ENCODE assay signal across 21 cellular contexts in the genomic region with DNA sequence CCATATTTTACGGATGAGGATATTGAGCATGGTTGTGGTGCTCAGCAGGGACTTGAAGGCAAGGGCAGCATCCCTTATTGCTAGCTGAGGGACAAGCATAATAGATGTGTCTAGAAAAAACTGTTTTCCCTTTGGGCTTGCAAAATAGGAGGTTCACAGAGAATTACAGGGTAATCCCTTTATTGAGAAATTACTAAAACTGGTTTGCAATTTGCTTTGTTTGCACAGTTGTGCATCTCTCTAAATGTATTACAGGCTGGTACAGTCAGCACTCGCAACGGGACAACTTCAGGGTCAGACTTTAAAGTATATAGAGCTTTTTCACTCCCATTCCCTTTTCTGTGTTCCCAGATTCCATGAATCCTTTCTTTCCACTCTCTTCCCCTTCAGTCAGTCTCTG. TPM values are rescaled to one million over a fixed set of nuclear protein-coding genes. Genes with fewer than 3 reads are reported as not detected.
A peak's percentile ranks its signal among the peaks of the same experiment; 100 is the strongest.
DNase-seq lines count a peak whose midpoint lies in the region; ATAC-seq, FAIRE-seq and TF ChIP-seq lines count a peak whose summit lies in the region.
"Had no signal": no experiment of that assay in that cellular context is flagged by ENCODE, and none has a peak within 500 bp of the region (broad histone marks: within the 10 kb centered on the region; RNA-seq: fewer than 3 reads in every experiment).

No MANE protein-coding gene starts in this region.

- peak overlapping the region; percentile 97 for H3K27ac Mint-ChIP-seq in HFFc6
- H3K27ac Mint-ChIP-seq: CD4-positive, CD25-positive, alpha-beta regulatory T cell had no signal

- no peak for FAIRE-seq in keratinocyte (lab: Jason Lieb, UNC)
- FAIRE-seq: HTR-8/SVneo had no signal

- H3K4me1 ChIP-seq in adipocyte (ENCODE audit: control insufficient read depth, insufficient read depth, low read length), result peaks cover 43% of the 10 kb centered on the region
- H3K4me1 ChIP-seq in keratinocyte (ENCODE audit: control insufficient read depth, extremely low read depth, insufficient read depth, low read length), result peaks cover 45% of the 10 kb centered on the region
- peaks cover 44% of the 10 kb centered on the region for H3K4me1 ChIP-seq in suprapubic skin
- no peaks in the 10 kb centered on the region for H3K4me1 ChIP-seq in upper lobe of left lung
- H3K4me1 ChIP-seq: HAP-1 had no signal

- no peaks in the 10 kb centered on the region for H3K36me3 ChIP-seq in adipocyte (ENCODE audit: control insufficient read depth, insufficient read depth, low read length, severe bottlenecking)
- no peaks in the 10 kb centered on the region for H3K36me3 ChIP-seq in keratinocyte (ENCODE audit: control insufficient read depth in 2 of 2, extremely low read depth in 1 of 2, insufficient read depth in 2 of 2, low read length in 2 of 2)
- no peaks in the 10 kb centered on the region for H3K36me3 ChIP-seq in suprapubic skin
- H3K36me3 ChIP-seq in upper lobe of left lung, result no peaks in the 10 kb centered on the region
- no peaks in the 10 kb centered on the region for H3K36me3 ChIP-seq in MG63
- H3K36me3 ChIP-seq: HAP-1 had no signal

- H3K9me1 ChIP-seq in keratinocyte (ENCODE audit: control insufficient read depth, extremely low read depth, insufficient read depth, low read length), result peaks cover 2% of the 10 kb centered on the region

- no peaks in the 10 kb centered on the region for H3K27me3 ChIP-seq in adipocyte (replicated peaks; ENCODE audit: control insufficient read depth, insufficient read depth, low read length)
- H3K27me3 ChIP-seq in keratinocyte (ENCODE audit: control insufficient read depth, extremely low read depth, insufficient read depth, low read length), result no peaks in the 10 kb centered on the region
- H3K27me3 ChIP-seq in suprapubic skin, result no peaks in the 10 kb centered on the region
- no peaks in the 10 kb centered on the region for H3K27me3 ChIP-seq in upper lobe of left lung
- H3K27me3 ChIP-seq in MG63, result no peaks in the 10 kb centered on the region

- peak overlapping the region; percentile 18 for H3K4me3 Mint-ChIP-seq in HFFc6
- H3K4me3 Mint-ChIP-seq: CD4-positive, CD25-positive, alpha-beta regulatory T cell had no signal

- dilution Hi-C loops in keratinocyte (cut with MboI; ENCODE audit: extremely low pct_ligation_motif_present, low sequenced_read_pairs), result no loop called here

- peaks cover 50% of the 10 kb centered on the region for H3K4me1 Mint-ChIP-seq in HFFc6 (ENCODE audit: low read depth)

- H3K9ac ChIP-seq in adipocyte (ENCODE audit: low read length), result no peak overlapping the region
- H3K9ac ChIP-seq in keratinocyte (ENCODE audit: control insufficient read depth, extremely low read depth, insufficient read depth, low read length), result no peak overlapping the region
- H3K9ac ChIP-seq: KMS-11 had no signal

- H3K4me2 ChIP-seq in keratinocyte (ENCODE audit: control insufficient read depth, extremely low read depth, insufficient read depth, low read depth, low read length), result no peak overlapping the region
- H3K4me2 ChIP-seq: KMS-11 had no signal

- H3K27me3 Mint-ChIP-seq in HFFc6 (ENCODE audit: insufficient read depth), result no peaks in the 10 kb centered on the region

- peaks cover 5% of the 10 kb centered on the region; the same call in 1 of the 2 replicates for H3K9me3 Mint-ChIP-seq in HFFc6

- ATAC-seq in upper lobe of left lung (ENCODE audit: low FRiP score in 2 of 2), result no peak
- no peak for ATAC-seq in HG03095 (IDR thresholded peaks at IDR 0.05; ENCODE audit: unreplicated experiment)
- ATAC-seq: GM12878 had no signal

- TF ChIP-seq CTCF in HFFc6 (IDR thresholded peaks at IDR 0.05) (no peak), keratinocyte (optimal IDR thresholded peaks at IDR 0.05 in 1 of 3, IDR thresholded peaks at IDR 0.05 in 1 of 3, conservative IDR thresholded peaks at IDR 0.05 in 1 of 3; ENCODE audit: extremely low read depth in 1 of 3, insufficient read depth in 2 of 3, low read length in 3 of 3) (no peak), suprapubic skin (IDR thresholded peaks at IDR 0.05) (no peak), upper lobe of left lung (IDR thresholded peaks at IDR 0.05) (no peak)

- no peaks in the 10 kb centered on the region for H4K20me1 ChIP-seq in keratinocyte (ENCODE audit: control insufficient read depth, extremely low read depth, insufficient read depth, low read length)

- H3K9me3 ChIP-seq in adipocyte (ENCODE audit: control insufficient read depth, low read length) (peaks cover 5% of the 10 kb centered on the region), keratinocyte (ENCODE audit: control insufficient read depth, low read depth, low read length) (no peaks in the 10 kb centered on the region), suprapubic skin (no peaks in the 10 kb centered on the region), upper lobe of left lung (no peaks in the 10 kb centered on the region), MG63 (no peaks in the 10 kb centered on the region; the same call in 1 of the 2 replicates)
- H3K9me3 ChIP-seq: HAP-1 had no signal

- no peak overlapping the region for H3K4me3 ChIP-seq in adipocyte (ENCODE audit: low read length)
- no peak overlapping the region for H3K4me3 ChIP-seq in keratinocyte (ENCODE audit: control insufficient read depth in 2 of 3, extremely low read depth in 1 of 3, insufficient read depth in 2 of 3, low read depth in 1 of 3, low read length in 3 of 3)
- no peak overlapping the region for H3K4me3 ChIP-seq in suprapubic skin
- H3K4me3 ChIP-seq in upper lobe of left lung, result no peak overlapping the region
- H3K4me3 ChIP-seq in MG63, result no peak overlapping the region
- H3K4me3 ChIP-seq: GM12878, HAP-1 had no signal

- DNase-seq in HFFc6, result no peak
- DNase-seq in adipocyte (ENCODE audit: low read depth), result peak; percentile 31
- no peak for DNase-seq in keratinocyte (ENCODE audit: low read depth, low spot score)
- no peak for DNase-seq in suprapubic skin (ENCODE audit: low spot score in 2 of 2)
- no peak for DNase-seq in upper lobe of left lung
- DNase-seq in MG63, result no peak
- DNase-seq: COR-L47, DMS79 treated with DMSO at 0.1 percent for 48 hours, MV-4-11, NCI-H1105 treated with DMSO at 0.1 percent for 48 hours, NCI-H2029 treated with DMSO at 0.1 percent for 48 hours, NCI-H226, NCI-H524, NCI-H774 had no signal

- H3K79me2 ChIP-seq in keratinocyte (ENCODE audit: control insufficient read depth, insufficient read depth, low read length), result no peaks in the 10 kb centered on the region

- H3K27ac ChIP-seq in keratinocyte (ENCODE audit: control insufficient read depth, insufficient read depth, low read length) (peak overlapping the region; percentile 94), suprapubic skin (peak overlapping the region; percentile 93), upper lobe of left lung (no peak overlapping the region)
- H3K27ac ChIP-seq: KMS-11 had no signal

- no peak for TF ChIP-seq EP300 in suprapubic skin (IDR thresholded peaks at IDR 0.05)
- no peak for TF ChIP-seq EP300 in upper lobe of left lung (IDR thresholded peaks at IDR 0.05)

- 89% methylated on average over 3 of the region's 3 CpGs for WGBS in suprapubic skin
- WGBS in upper lobe of left lung, 2 donors, result 92 to 98% methylated on average over 3 of the region's 3 CpGs

- H2AFZ ChIP-seq in keratinocyte (ENCODE audit: control insufficient read depth, low read length), result no peak overlapping the region

- TF ChIP-seq POLR2A in suprapubic skin (IDR thresholded peaks at IDR 0.05) (no peak), upper lobe of left lung (IDR thresholded peaks at IDR 0.05) (no peak)

- H3K36me3 Mint-ChIP-seq in HFFc6 (ENCODE audit: low read depth), result no peaks in the 10 kb centered on the region
- H3K36me3 Mint-ChIP-seq: CD4-positive, CD25-positive, alpha-beta regulatory T cell had no signal

RNA-seq across cellular contexts. Expression of a gene that starts 51.3 kb away (rescaled TPM):
- not detected for total RNA-seq in HFFc6 (2021; fragmentation: NEBNext Ultra II Directional; extraction: Animal tissue kit (Norgen Biotek cat#: 25700))
- not detected in 3 replicates for polyA plus RNA-seq in keratinocyte
- not detected for polyA plus RNA-seq in keratinocyte (2011; ENCODE audit: low read depth)
- polyA plus RNA-seq in keratinocyte (2011; cell fraction: cytosol; rRNA removed), result not detected in 2 replicates
- not detected in 2 replicates for polyA plus RNA-seq in keratinocyte (2011; cell fraction: nucleus; rRNA removed)
- polyA plus RNA-seq in keratinocyte (2012; ENCODE audit: low replicate concordance), result not detected in 2 replicates
- polyA minus RNA-seq in keratinocyte, result not detected in 3 replicates
- polyA minus RNA-seq in keratinocyte (2011; cell fraction: cytosol; rRNA and poly(A)+ RNA removed), result not detected
- not detected in 2 replicates for polyA minus RNA-seq in keratinocyte (2011; cell fraction: nucleus; rRNA and poly(A)+ RNA removed)
- total RNA-seq in suprapubic skin, result 1 to 10 TPM in 3 of 4 donors, under 1 TPM in 1; 0.79 to 2.2 (median 1.4) TPM
- total RNA-seq in upper lobe of left lung, result 1 to 10 TPM in 4 of 6 donors, under 1 TPM in 1, not detected in 1; 0.22 to 3.3 (median 2.9) TPM
- total RNA-seq in MG63 (2014; rRNA removed; shearing (Covaris generic); ENCODE audit: low replicate concordance), result not detected in 2 replicates
- polyA plus RNA-seq: BJ; CD4-positive, CD25-positive, alpha-beta regulatory T cell had no signal

Comparison
In these comparisons a context has a peak if more than half of its experiments do, and no peak if none do; other contexts are left out.
1. H3K27ac ChIP-seq: peak in keratinocyte (single experiment) and suprapubic skin (single experiment); none in upper lobe of left lung (0 of 4).